ENCODE assay signal across 21 cellular contexts in the genomic region with DNA sequence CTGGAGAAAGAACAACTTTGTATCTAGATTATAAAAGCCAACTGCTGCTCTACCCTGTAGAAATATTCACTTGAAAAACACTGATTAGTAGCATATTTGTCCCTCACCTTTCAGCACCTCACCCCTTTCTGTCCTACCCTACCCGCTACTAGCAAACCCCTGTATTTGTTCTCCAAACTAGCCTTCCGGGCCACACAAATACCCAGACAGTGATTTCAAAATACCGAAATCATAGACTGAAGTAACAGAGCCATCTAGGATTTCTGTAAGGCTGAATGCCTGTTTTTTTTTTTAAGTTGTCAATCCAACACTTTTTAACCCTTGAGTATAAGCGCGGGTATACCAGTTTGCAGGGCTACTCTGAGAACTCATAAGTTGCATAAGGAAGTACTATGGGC. TPM values are rescaled to one million over a fixed set of nuclear protein-coding genes. Genes with fewer than 3 reads are reported as not detected.
"Had no signal": no experiment of that assay in that cellular context is flagged by ENCODE, and none has a peak within 500 bp of the region (broad histone marks: within the 10 kb centered on the region; RNA-seq: fewer than 3 reads in every experiment).

No MANE protein-coding gene starts in this region.

- DNase-seq: activated CD4-positive, alpha-beta T cell treated with anti-CD3 and anti-CD28 coated beads for 1 hour; activated CD4-positive, alpha-beta T cell treated with anti-CD3 and anti-CD28 coated beads, Interleukin-2, amount 50 U/mL, for 4 hours; activated gamma-delta T cell; activated T-cell treated with anti-CD3 and anti-CD28 coated beads, Interleukin-2, amount 50 U/mL, for 72 hours; amniotic stem cell; dorsolateral prefrontal cortex; endodermal cell; head of caudate nucleus; immature natural killer cell; kidney glomerular epithelial cell; natural killer cell; stimulated activated CD4-positive, alpha-beta T cell treated with anti-CD3 and anti-CD28 coated beads, Interleukin-4, amount 100 ng/mL, for 24 hours; T-helper 17 cell; thyroid gland; WERI-Rb-1 had no signal

- H3K27ac Mint-ChIP-seq: activated naive CD8-positive, alpha-beta T cell; activated T-cell treated with anti-CD3 and anti-CD28 coated beads, Interleukin-2, amount 50 U/mL, for 72 hours; endodermal cell; immature natural killer cell; natural killer cell; stimulated activated effector memory CD8-positive, alpha-beta T cell treated with anti-CD3 and anti-CD28 coated beads, Interleukin-12 subunit alpha, Interleukin-12 subunit beta, amount 100 ng/mL, for 72 hours; T-helper 17 cell had no signal

- H3K4me3 Mint-ChIP-seq: activated naive CD8-positive, alpha-beta T cell; activated T-cell treated with anti-CD3 and anti-CD28 coated beads, Interleukin-2, amount 50 U/mL, for 72 hours; endodermal cell; immature natural killer cell; natural killer cell; stimulated activated effector memory CD8-positive, alpha-beta T cell treated with anti-CD3 and anti-CD28 coated beads, Interleukin-12 subunit alpha, Interleukin-12 subunit beta, amount 100 ng/mL, for 72 hours had no signal

- H3K27ac ChIP-seq: cardiac muscle cell, dorsolateral prefrontal cortex, thyroid gland, WERI-Rb-1 had no signal

- ATAC-seq: activated T-cell treated with anti-CD3 and anti-CD28 coated beads, Interleukin-2, amount 50 U/mL, for 72 hours; natural killer cell; stimulated activated effector memory CD8-positive, alpha-beta T cell treated with anti-CD3 and anti-CD28 coated beads, Interleukin-12 subunit alpha, Interleukin-12 subunit beta, amount 100 ng/mL, for 72 hours; T-helper 17 cell had no signal

- H3K9me3 ChIP-seq: thyroid gland had no signal

- H3K36me3 ChIP-seq: cardiac muscle cell, thyroid gland, WERI-Rb-1 had no signal

- H3K4me1 Mint-ChIP-seq: immature natural killer cell, natural killer cell had no signal

- H3K36me3 Mint-ChIP-seq: activated naive CD8-positive, alpha-beta T cell; immature natural killer cell; natural killer cell; stimulated activated effector memory CD8-positive, alpha-beta T cell treated with anti-CD3 and anti-CD28 coated beads, Interleukin-12 subunit alpha, Interleukin-12 subunit beta, amount 100 ng/mL, for 72 hours had no signal

- H3K4me3 ChIP-seq: cardiac muscle cell, dorsolateral prefrontal cortex, thyroid gland had no signal

- H3K27me3 Mint-ChIP-seq: activated naive CD8-positive, alpha-beta T cell had no signal

- H3K9me3 Mint-ChIP-seq: activated T-cell treated with anti-CD3 and anti-CD28 coated beads, Interleukin-2, amount 50 U/mL, for 72 hours; endodermal cell; immature natural killer cell; natural killer cell; stimulated activated effector memory CD8-positive, alpha-beta T cell treated with anti-CD3 and anti-CD28 coated beads, Interleukin-12 subunit alpha, Interleukin-12 subunit beta, amount 100 ng/mL, for 72 hours had no signal

- H3K27me3 ChIP-seq: cardiac muscle cell, dorsolateral prefrontal cortex, thyroid gland had no signal

RNA-seq across cellular contexts. Expression of a gene that starts 0.4 kb away (rescaled TPM):
- total RNA-seq: activated CD8-positive, alpha-beta memory T cell treated with anti-CD3 and anti-CD28 coated beads for 36 hours; activated T-cell treated with anti-CD3 and anti-CD28 coated beads, Interleukin-2, amount 50 U/mL, for 72 hours; cardiac muscle cell; endodermal cell; epithelial cell of proximal tubule; natural killer cell; SK-MEL-5; T-helper 17 cell had no signal
